In genomic region chr6:11889574-11889973, GRCh38 we compare ENCODE assay signal across 17 cellular contexts.
A peak's percentile ranks its signal among the peaks of the same experiment; 100 is the strongest.
DNase-seq lines count a peak whose midpoint lies in the region; ATAC-seq and TF ChIP-seq lines count a peak whose summit lies in the region.
"Had no signal": no experiment of that assay in that cellular context is flagged by ENCODE, and none has a peak within 500 bp of the region (broad histone marks: within the 10 kb centered on the region; RNA-seq: fewer than 3 reads in every experiment).

No MANE protein-coding gene starts in this region.

- H3K27me3 ChIP-seq in PC-3 (ENCODE audit: low read length), result no peaks in the 10 kb centered on the region
- H3K27me3 ChIP-seq: BLaER1 had no signal

- H3K36me3 ChIP-seq in PC-3 (ENCODE audit: low read depth, low read length), result no peaks in the 10 kb centered on the region
- H3K36me3 ChIP-seq: BLaER1 had no signal

- H3K9me3 ChIP-seq in PC-3 (ENCODE audit: low read length), result no peaks in the 10 kb centered on the region
- H3K9me3 ChIP-seq: A549, BLaER1 had no signal

- H3K9ac ChIP-seq in PC-3 (ENCODE audit: low read length), result no peak overlapping the region
- H3K9ac ChIP-seq: BLaER1 had no signal

- H3K27ac ChIP-seq in PC-3 (ENCODE audit: low read length), result no peak overlapping the region
- H3K27ac ChIP-seq: 22Rv1, A549, BLaER1, HL-60 had no signal

- ATAC-seq in PC-3 (no peak), GM18909 (IDR thresholded peaks at IDR 0.05; ENCODE audit: poor library complexity, unreplicated experiment) (no peak)
- ATAC-seq: A549; CD8-positive, alpha-beta T cell; GM23338 had no signal

- no peak overlapping the region for H2AFZ ChIP-seq in PC-3 (ENCODE audit: low read length)
- H2AFZ ChIP-seq: GM23338 had no signal

- peaks cover 12% of the 10 kb centered on the region for H3K4me1 ChIP-seq in PC-3 (ENCODE audit: insufficient read depth, low read length)
- H3K4me1 ChIP-seq: A549, BLaER1 had no signal

- H3K4me2 ChIP-seq in PC-3 (ENCODE audit: low read length), result no peak overlapping the region
- H3K4me2 ChIP-seq: A549, BLaER1, GM23338 had no signal

- H3K79me2 ChIP-seq in PC-3 (ENCODE audit: low read length), result no peaks in the 10 kb centered on the region

- H3K4me3 ChIP-seq in AG10803 (ENCODE audit: low read length) (no peak overlapping the region), PC-3 (ENCODE audit: low read length) (no peak overlapping the region), fibroblast of mammary gland (ENCODE audit: control insufficient read depth, low read depth, low read length) (no peak overlapping the region)
- H3K4me3 ChIP-seq: A549, BLaER1, GM23338 had no signal

- CTCF ChIA-PET in PC-3 (lab: Charles Lee), result no interaction called here

- no TSS peak for BruUV-seq in PC-3 (replicated peaks; lab: Mats Ljungman, UMichigan)

- peak; percentile 22 for DNase-seq in AG10803 (ENCODE audit: low read depth)
- peak; percentile 45 for DNase-seq in PC-3
- peak; percentile 18 for DNase-seq in amniotic epithelial cell (ENCODE audit: low read depth)
- DNase-seq in fibroblast of mammary gland (ENCODE audit: low read depth), result peak; percentile 12
- no peak for DNase-seq in iPS-NIHi11 (ENCODE audit: low spot score)
- no peak for DNase-seq in NCI-H1694 treated with DMSO at 0.1 percent for 48 hours (lab: John Stamatoyannopoulos, UW)
- DNase-seq: Calu3; CD8-positive, alpha-beta T cell; DMS79 treated with DMSO at 0.1 percent for 48 hours; HCEC 1CT; KBM-7 had no signal

- H3K9me2 ChIP-seq in PC-3 (replicated peaks; ENCODE audit: low read length), result no peaks in the 10 kb centered on the region

- no peaks in the 10 kb centered on the region for H3F3A ChIP-seq in PC-3 (ENCODE audit: low read length, unreplicated experiment)

- no peak for TF ChIP-seq CTCF in AG10803 (conservative IDR thresholded peaks at IDR 0.05; ENCODE audit: low read length)
- TF ChIP-seq CTCF in PC-3 (conservative IDR thresholded peaks at IDR 0.05; ENCODE audit: low read depth, low read length), result no peak
- TF ChIP-seq CTCF in fibroblast of mammary gland (conservative IDR thresholded peaks at IDR 0.05; ENCODE audit: control insufficient read depth, insufficient read depth, low read depth, low read length), result no peak

- POLR2A ChIA-PET in PC-3 (lab: Charles Lee; ENCODE audit: unreplicated experiment), result no interaction called here

- intact Hi-C loops in PC-3 (cut with micrococcal nuclease), result no loop called here

- H4K20me1 ChIP-seq in PC-3 (ENCODE audit: low read length), result no peaks in the 10 kb centered on the region
- H4K20me1 ChIP-seq: BLaER1 had no signal

Comparison
In these comparisons a context has a peak if more than half of its experiments do, and no peak if none do; other contexts are left out.
1. DNase-seq: peak in AG10803 (single experiment), PC-3 (single experiment), amniotic epithelial cell (single experiment) and fibroblast of mammary gland (single experiment); none in iPS-NIHi11 (single experiment) and NCI-H1694 treated with DMSO at 0.1 percent for 48 hours (single experiment).